Comparison of ENCODE assay signal across 1 cellular context in genomic region chr6:85678602-85679444, GRCh38.
A peak's percentile ranks its signal among the peaks of the same experiment; 100 is the strongest.
TF ChIP-seq lines count a peak whose summit lies in the region.

No MANE protein-coding gene starts in this region.

TF ChIP-seq in WTC11, 78 proteins besides CTCF, POLR2A, EP300 and RAD21 (continued from another document):
- TF ChIP-seq ZBTB43 (CRISPR knock-in tag; IDR thresholded peaks at IDR 0.05) (0 out of 2 replicates have a peak, but pooled peaks have one; percentile 7), ZNF416 (CRISPR knock-in tag; IDR thresholded peaks at IDR 0.05) (peak; percentile 92), GRHL2 (CRISPR knock-in tag; IDR thresholded peaks at IDR 0.05; ENCODE audit: insufficient replicate concordance, severe bottlenecking) (no peak)
